ENCODE assay signal across 7 cellular contexts in the genomic region with DNA sequence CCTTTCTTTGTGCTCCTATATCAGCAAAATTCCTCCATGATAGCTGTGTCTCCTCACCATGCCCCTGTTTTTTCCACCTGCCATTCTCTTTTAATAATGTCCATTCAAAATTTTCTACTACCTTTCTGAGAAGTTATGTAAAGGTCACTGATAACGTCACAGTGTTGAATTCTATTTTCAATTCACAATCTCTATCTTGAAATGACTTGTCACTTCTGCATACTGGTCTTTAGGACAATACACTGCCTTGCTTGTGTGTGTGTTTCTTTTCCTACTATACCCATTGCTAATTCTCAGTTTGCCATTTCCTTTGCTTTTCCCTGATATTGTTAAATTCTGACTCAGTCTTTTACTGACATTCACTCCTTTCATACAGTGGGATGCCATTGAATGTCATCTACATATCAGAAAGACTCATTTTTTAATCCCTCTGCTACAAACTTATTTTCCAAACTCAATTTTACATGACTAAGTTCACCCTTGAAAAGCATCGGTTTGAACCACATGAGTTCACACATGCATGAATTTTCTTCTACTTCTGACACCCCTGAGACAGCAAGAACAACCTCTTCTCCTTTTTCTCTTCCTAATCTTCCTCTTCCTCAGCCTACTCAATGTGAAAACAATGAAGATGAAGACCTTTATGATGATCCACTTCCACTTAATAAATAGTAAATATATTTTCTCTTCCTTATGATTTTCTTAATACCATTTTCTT.
DNase-seq lines count a peak whose midpoint lies in the region; ATAC-seq, FAIRE-seq and TF ChIP-seq lines count a peak whose summit lies in the region.
"Not testable (repeated sequence)": the region's sequence is repeated elsewhere in the genome, so short reads cannot be mapped to it uniquely, and the experiment has no call there.

No MANE protein-coding gene starts in this region.

- FAIRE-seq in G401.6 (lab: Jason Lieb, UNC) = peak; percentile 56
- FAIRE-seq in endothelial cell of umbilical vein (lab: Jason Lieb, UNC) = peak; percentile 8

- not testable (repeated sequence) for DNase-seq in endothelial cell of umbilical vein (ENCODE audit: low read depth, low spot score)

- TF ChIP-seq POLR2A in endothelial cell of umbilical vein (IDR thresholded peaks at IDR 0.05; ENCODE audit: low read depth, low read length) = not testable (repeated sequence)

- not testable (repeated sequence) for H4K20me1 ChIP-seq in endothelial cell of umbilical vein (replicated peaks; ENCODE audit: control insufficient read depth, extremely low read depth, insufficient read depth, low read length)

- H3K4me1 ChIP-seq in endothelial cell of umbilical vein (ENCODE audit: control insufficient read depth, extremely low read depth, insufficient read depth, low read length) = not testable (repeated sequence)

- BruUV-seq in endothelial cell of umbilical vein (replicated peaks; lab: Mats Ljungman, UMichigan) = not testable (repeated sequence)

- H3K9me3 ChIP-seq in endothelial cell of umbilical vein (replicated peaks; ENCODE audit: control insufficient read depth, insufficient read depth, low read length) = not testable (repeated sequence)

- H3K27me3 ChIP-seq in endothelial cell of umbilical vein (ENCODE audit: control insufficient read depth in 2 of 2, insufficient read depth in 2 of 2, low read length in 2 of 2) = not testable (repeated sequence)

- not testable (repeated sequence) for H3K79me2 ChIP-seq in endothelial cell of umbilical vein (ENCODE audit: control insufficient read depth, insufficient read depth, low read length)

- not testable (repeated sequence) for H3K4me2 ChIP-seq in endothelial cell of umbilical vein (ENCODE audit: insufficient read depth, low read length)

- POLR2A ChIA-PET in endothelial cell of umbilical vein (lab: Charles Lee) = not testable (repeated sequence)

- H3K9me1 ChIP-seq in endothelial cell of umbilical vein (replicated peaks; ENCODE audit: control insufficient read depth, extremely low read depth, insufficient read depth, low read length) = not testable (repeated sequence)

- not testable (repeated sequence) for H3K27ac ChIP-seq in endothelial cell of umbilical vein (ENCODE audit: insufficient read depth, low read depth, low read length)

- ATAC-seq in GM18519 (IDR thresholded peaks at IDR 0.05; ENCODE audit: low FRiP score, unreplicated experiment) (peak; percentile 80), GM19035 (IDR thresholded peaks at IDR 0.05; ENCODE audit: unreplicated experiment) (peak; percentile 67), HG02588 (IDR thresholded peaks at IDR 0.05; ENCODE audit: unreplicated experiment) (peak; percentile 82), HG02884 (IDR thresholded peaks at IDR 0.05; ENCODE audit: unreplicated experiment) (peak; percentile 85), HG03442 (IDR thresholded peaks at IDR 0.05; ENCODE audit: unreplicated experiment) (peak; percentile 94)

- not testable (repeated sequence) for H3K36me3 ChIP-seq in endothelial cell of umbilical vein (ENCODE audit: control insufficient read depth in 2 of 2, extremely low read depth in 1 of 2, insufficient read depth in 2 of 2, low read length in 2 of 2)

- not testable (repeated sequence) for H3K9ac ChIP-seq in endothelial cell of umbilical vein (replicated peaks; ENCODE audit: extremely low read depth, insufficient read depth, low read length)

- intact Hi-C loops in endothelial cell of umbilical vein (cut with micrococcal nuclease) = not testable (repeated sequence)

- H2AFZ ChIP-seq in endothelial cell of umbilical vein (ENCODE audit: low read depth, low read length) = not testable (repeated sequence)

- dilution Hi-C loops in endothelial cell of umbilical vein (cut with MboI; ENCODE audit: extremely low pct_ligation_motif_present, low sequenced_read_pairs) = not testable (repeated sequence)

- H3K4me3 ChIP-seq in endothelial cell of umbilical vein (replicated peaks in 1 of 3; ENCODE audit: insufficient read depth in 1 of 3, low read depth in 1 of 3, low read length in 3 of 3) = not testable (repeated sequence)

- not testable (repeated sequence) for TF ChIP-seq CTCF in endothelial cell of umbilical vein (IDR thresholded peaks at IDR 0.05; ENCODE audit: extremely low read depth in 1 of 2, insufficient read depth in 1 of 2, low read depth in 1 of 2, low read length in 2 of 2)

- CTCF ChIA-PET in endothelial cell of umbilical vein (lab: Charles Lee) = not testable (repeated sequence)
